8 cellular contexts compared by ENCODE assay signal in the genomic region with DNA sequence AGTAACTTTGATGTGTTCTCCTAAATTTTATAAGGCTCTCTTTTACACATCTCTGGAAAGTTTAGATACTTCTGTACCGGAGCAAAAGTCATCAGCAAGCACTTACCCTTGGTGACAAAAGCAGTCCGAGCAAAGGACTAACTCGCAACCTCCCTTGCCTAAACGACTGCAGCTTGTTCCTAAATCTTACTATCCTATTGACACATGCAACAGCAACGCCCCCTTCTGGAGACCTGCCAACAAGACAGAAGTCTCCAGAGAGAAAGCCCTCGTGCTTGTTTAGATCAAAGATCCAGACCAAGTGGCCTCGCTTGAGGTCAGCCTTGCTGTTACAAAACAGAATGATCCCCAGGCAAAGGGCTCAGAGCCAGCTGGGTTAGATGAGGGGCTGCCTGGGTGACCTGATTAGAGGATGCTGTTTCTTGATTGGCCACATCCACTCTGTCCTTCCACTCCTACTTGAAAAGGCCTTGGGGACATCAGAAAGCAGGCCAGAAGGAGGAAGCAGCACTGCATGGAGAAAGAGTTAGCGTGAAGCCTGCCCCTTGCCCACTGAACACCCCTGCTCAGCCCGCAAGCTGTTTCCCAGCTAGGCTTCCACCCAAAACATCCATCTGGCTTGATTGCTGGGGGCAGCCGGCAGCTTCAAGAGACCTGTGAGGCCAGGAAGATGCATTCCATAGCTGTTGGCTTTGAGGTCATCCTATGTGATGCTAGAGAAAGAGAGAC.
DNase-seq lines count a peak whose midpoint lies in the region; FAIRE-seq and TF ChIP-seq lines count a peak whose summit lies in the region.

No MANE protein-coding gene starts in this region.

- H3K4me1 ChIP-seq in parathyroid adenoma (peaks cover 5% of the 10 kb centered on the region), tibial artery (peaks cover 0 to 26% (median 24%) of the 10 kb centered on the region in 4 donors)

- H3K9me3 ChIP-seq in parathyroid adenoma (ENCODE audit: control insufficient read depth, low read length) (no peaks in the 10 kb centered on the region), tibial artery (no peaks in the 10 kb centered on the region)

- intact Hi-C loops in tibial artery (cut with DNase I; ENCODE audit: low total_unique reads) = no loop called here

- FAIRE-seq in GM19239 (lab: Jason Lieb, UNC) = peak; percentile 79

- H3K36me3 ChIP-seq in parathyroid adenoma (ENCODE audit: control insufficient read depth, insufficient read depth, low read length) (no peaks in the 10 kb centered on the region), tibial artery (no peaks in the 10 kb centered on the region)

- no peaks in the 10 kb centered on the region for H3K79me2 ChIP-seq in parathyroid adenoma

- H3K9ac ChIP-seq in parathyroid adenoma = no peak overlapping the region

- H3K27me3 ChIP-seq in parathyroid adenoma (ENCODE audit: control insufficient read depth, insufficient read depth, low read length) (no peaks in the 10 kb centered on the region), tibial artery (no peaks in the 10 kb centered on the region)

- H3K4me2 ChIP-seq in parathyroid adenoma (ENCODE audit: low read length) = no peak overlapping the region

- peak; percentile 44 for DNase-seq in AG08396 (ENCODE audit: low spot score)
- DNase-seq in GM19239 (ENCODE audit: insufficient read length, low spot score) = peak; percentile 57
- peak; percentile 74 to 81 for DNase-seq in SHP77 (lab: John Stamatoyannopoulos, UW)
- DNase-seq in activated T-helper 9 cell treated with anti-CD3 and anti-CD28 coated beads, Interleukin-2, amount 50 U/mL, for 16 hours (ENCODE audit: low read depth) = peak; percentile 56
- DNase-seq in globus pallidus (ENCODE audit: low spot score) = peak; percentile 64
- peak; percentile 93 to 96 for DNase-seq in tibial artery

- H2AFZ ChIP-seq in parathyroid adenoma = peak overlapping the region; percentile 31

- H3K27ac ChIP-seq in parathyroid adenoma = no peak overlapping the region
- peak overlapping the region; percentile 33 to 52 for H3K27ac ChIP-seq in tibial artery

- H3K4me3 ChIP-seq in parathyroid adenoma (ENCODE audit: low read depth, low read length) = no peak overlapping the region
- no peak overlapping the region for H3K4me3 ChIP-seq in tibial artery

- TF ChIP-seq CTCF in LNCAP (IDR thresholded peaks at IDR 0.05) (peak; percentile 18; the same call in 1 of the 2 replicates), parathyroid adenoma (IDR thresholded peaks at IDR 0.05) (peak; percentile 53), tibial artery (IDR thresholded peaks at IDR 0.05) (no peak)

Comparison
In these comparisons a context has a peak if more than half of its experiments do, and no peak if none do; other contexts are left out.
1. DNase-seq: peak in every context shown above with its lines; median percentile 94 in tibial artery; 78 in SHP77; 64 in globus pallidus; 57 in GM19239; 56 in activated T-helper 9 cell treated with anti-CD3 and anti-CD28 coated beads, Interleukin-2, amount 50 U/mL, for 16 hours; 44 in AG08396.
2. CTCF ChIP-seq: peak in LNCAP (single experiment) and parathyroid adenoma (single experiment); none in tibial artery (0 of 2).